ENCODE assay signal across 28 cellular contexts in the genomic region with DNA sequence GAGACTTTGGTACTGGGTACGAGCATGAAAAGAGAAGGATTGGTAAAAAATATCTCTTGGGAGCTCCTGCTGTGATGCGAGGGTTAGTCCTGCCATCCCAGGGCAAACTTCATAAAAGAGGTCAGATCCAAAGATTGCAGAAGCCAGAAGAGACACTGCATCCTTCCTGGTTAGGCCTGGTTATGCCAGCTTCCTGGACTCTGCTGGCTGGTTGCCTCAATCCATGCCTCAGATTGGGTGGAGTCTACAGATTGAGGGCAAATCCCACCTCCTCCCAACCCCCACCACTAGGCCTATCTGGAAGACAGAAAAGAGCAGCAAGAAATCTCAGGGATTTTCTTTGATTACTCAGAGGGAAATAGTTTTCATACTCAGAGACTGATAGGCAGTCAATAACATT. TPM values are rescaled to one million over a fixed set of nuclear protein-coding genes. Genes with fewer than 3 reads are reported as not detected.
"Had no signal": no experiment of that assay in that cellular context is flagged by ENCODE, and none has a peak within 500 bp of the region (broad histone marks: within the 10 kb centered on the region; RNA-seq: fewer than 3 reads in every experiment).

No MANE protein-coding gene starts in this region.

- H3K4me1 ChIP-seq: uterus had no signal

- H3K4me3 ChIP-seq: coronary artery, lung, psoas muscle, spleen, testis, upper lobe of left lung, uterus had no signal

- H3K36me3 Mint-ChIP-seq: naive B cell; stimulated activated naive B cell treated with anti-CD40 and anti-IgM and Interleukin-4, amounts not matched to agents 10 μg/mL and 1 μg/mL and 100 μg/mL, for 72 hours had no signal

- DNase-seq: effector CD4-positive, alpha-beta T cell; endodermal cell; erythroblast; foreskin keratinocyte; kidney; left cardiac atrium; left ventricle myocardium superior; mesenchymal stem cell; naive B cell; occipital lobe; psoas muscle; retina; spleen; stimulated activated CD4-positive, alpha-beta T cell treated with anti-CD3 and anti-CD28 coated beads, Interleukin-15, amount 100 ng/mL, for 24 hours; stimulated activated CD4-positive, alpha-beta T cell treated with anti-CD3 and anti-CD28 coated beads, Interleukin-1b, Interleukin-23, amount 100 ng/mL, for 48 hours; stimulated activated CD4-positive, alpha-beta T cell treated with anti-CD3 and anti-CD28 coated beads, Interleukin-4, amount 100 ng/mL, for 4 hours; stimulated activated naive B cell treated with anti-CD40 and anti-IgM and Interleukin-4, amounts not matched to agents 10 μg/mL and 1 μg/mL and 100 μg/mL, for 72 hours; stimulated activated naive CD8-positive, alpha-beta T cell treated with anti-CD3 and anti-CD28 coated beads, Interleukin-15, amount 100 ng/mL, for 72 hours; testis; upper lobe of left lung; uterus had no signal

- H3K27ac Mint-ChIP-seq: endodermal cell; naive B cell; stimulated activated naive B cell treated with anti-CD40 and anti-IgM and Interleukin-4, amounts not matched to agents 10 μg/mL and 1 μg/mL and 100 μg/mL, for 72 hours; stimulated activated naive CD8-positive, alpha-beta T cell treated with anti-CD3 and anti-CD28 coated beads, Interleukin-15, amount 100 ng/mL, for 72 hours had no signal

- ATAC-seq: foreskin keratinocyte; left cardiac atrium; left ventricle myocardium superior; psoas muscle; sciatic nerve; stimulated activated naive B cell treated with anti-CD40 and anti-IgM and Interleukin-4, amounts not matched to agents 10 μg/mL and 1 μg/mL and 100 μg/mL, for 72 hours; stimulated activated naive CD8-positive, alpha-beta T cell treated with anti-CD3 and anti-CD28 coated beads, Interleukin-15, amount 100 ng/mL, for 72 hours had no signal

- H3K36me3 ChIP-seq: spleen, upper lobe of left lung, uterus had no signal

- H3K27ac ChIP-seq: coronary artery, foreskin keratinocyte, parathyroid adenoma, psoas muscle, spleen, upper lobe of left lung, uterus had no signal

- H3K4me3 Mint-ChIP-seq: endodermal cell; naive B cell; nephron; stimulated activated naive B cell treated with anti-CD40 and anti-IgM and Interleukin-4, amounts not matched to agents 10 μg/mL and 1 μg/mL and 100 μg/mL, for 72 hours; stimulated activated naive CD8-positive, alpha-beta T cell treated with anti-CD3 and anti-CD28 coated beads, Interleukin-15, amount 100 ng/mL, for 72 hours had no signal

- H3K27me3 ChIP-seq: testis had no signal

- H3K9me3 ChIP-seq: psoas muscle, spleen, testis, upper lobe of left lung, uterus had no signal

- H3K9me3 Mint-ChIP-seq: endodermal cell; naive B cell; nephron; stimulated activated naive B cell treated with anti-CD40 and anti-IgM and Interleukin-4, amounts not matched to agents 10 μg/mL and 1 μg/mL and 100 μg/mL, for 72 hours; stimulated activated naive CD8-positive, alpha-beta T cell treated with anti-CD3 and anti-CD28 coated beads, Interleukin-15, amount 100 ng/mL, for 72 hours had no signal

- H3K4me1 Mint-ChIP-seq: naive B cell; nephron; stimulated activated naive B cell treated with anti-CD40 and anti-IgM and Interleukin-4, amounts not matched to agents 10 μg/mL and 1 μg/mL and 100 μg/mL, for 72 hours; stimulated activated naive CD8-positive, alpha-beta T cell treated with anti-CD3 and anti-CD28 coated beads, Interleukin-15, amount 100 ng/mL, for 72 hours had no signal

RNA-seq across cellular contexts. Expression of a gene that starts 5.3 kb away (rescaled TPM):
- total RNA-seq: dermis microvascular lymphatic vessel endothelial cell, endothelial cell of umbilical vein, spleen had no signal
